Comparison of ENCODE assay signal across 22 cellular contexts in the genomic region with DNA sequence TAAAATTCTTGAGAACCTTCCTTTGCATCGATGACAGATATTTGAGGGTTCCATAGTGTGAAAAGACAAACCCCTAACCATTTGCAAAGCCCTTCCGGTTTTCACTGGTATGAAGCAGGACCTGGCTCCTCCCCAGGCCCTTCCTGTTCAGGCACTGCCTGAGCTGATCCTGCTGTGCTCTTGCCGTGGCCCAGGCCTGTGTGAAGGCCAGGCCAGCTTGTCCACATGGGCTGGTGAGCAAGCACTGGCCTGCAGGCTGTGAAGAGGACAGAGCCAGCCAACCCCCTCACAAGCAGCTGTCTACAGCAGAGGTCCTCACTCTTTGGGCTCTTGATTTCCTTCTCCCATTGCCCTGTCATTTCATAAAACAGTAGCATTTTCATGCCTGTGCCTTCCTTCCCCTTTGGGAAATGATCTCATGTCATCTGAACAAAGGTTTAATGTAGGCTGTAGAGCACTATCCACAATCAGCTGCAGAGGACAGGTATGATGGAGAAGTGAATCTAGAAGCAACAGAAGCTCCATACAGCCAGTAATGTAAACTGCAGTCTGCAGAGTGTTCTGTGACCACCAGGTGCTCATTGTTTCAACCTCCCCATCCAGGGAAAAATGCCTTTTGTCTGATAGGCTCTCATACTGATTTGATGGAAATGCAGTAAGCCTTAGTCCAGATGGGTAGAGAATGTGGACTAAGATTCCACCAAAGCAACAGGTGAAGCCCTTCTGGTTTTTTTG. TPM values are rescaled to one million over a fixed set of nuclear protein-coding genes. Genes with fewer than 3 reads are reported as not detected.
DNase-seq lines count a peak whose midpoint lies in the region; ATAC-seq and TF ChIP-seq lines count a peak whose summit lies in the region.
"Had no signal": no experiment of that assay in that cellular context is flagged by ENCODE, and none has a peak within 500 bp of the region (broad histone marks: within the 10 kb centered on the region; RNA-seq: fewer than 3 reads in every experiment).

No MANE protein-coding gene starts in this region.

- peaks cover 35% of the 10 kb centered on the region for H3K4me1 ChIP-seq in left ventricle myocardium inferior
- H3K4me1 ChIP-seq: adrenal gland, SJCRH30 had no signal

- H3K36me3 Mint-ChIP-seq in activated CD8-positive, alpha-beta T cell treated with anti-CD3 and anti-CD28 coated beads for 36 hours (ENCODE audit: low read depth), result peaks cover 21% of the 10 kb centered on the region
- H3K36me3 Mint-ChIP-seq in activated CD8-positive, alpha-beta T cell treated with anti-CD3 and anti-CD28 coated beads, Interleukin-2, amount 10 ng/mL, durations not matched to agents 7 days and 5 days (ENCODE audit: low read depth), result peaks cover 40% of the 10 kb centered on the region
- H3K36me3 Mint-ChIP-seq in activated naive CD8-positive, alpha-beta T cell treated with anti-CD3 and anti-CD28 coated beads, Interleukin-2, amount 10 ng/mL, durations not matched to agents 7 days and 5 days, result peaks cover 13% of the 10 kb centered on the region
- no peaks in the 10 kb centered on the region for H3K36me3 Mint-ChIP-seq in stimulated activated effector memory CD8-positive, alpha-beta T cell treated with anti-CD3 and anti-CD28 coated beads, Interleukin-12 subunit alpha, Interleukin-12 subunit beta, amount 100 ng/mL, for 72 hours

- no peak overlapping the region for H3K4me3 Mint-ChIP-seq in activated CD8-positive, alpha-beta T cell treated with anti-CD3 and anti-CD28 coated beads for 36 hours
- no peak overlapping the region for H3K4me3 Mint-ChIP-seq in activated CD8-positive, alpha-beta T cell treated with anti-CD3 and anti-CD28 coated beads, Interleukin-2, amount 10 ng/mL, durations not matched to agents 7 days and 5 days
- H3K4me3 Mint-ChIP-seq in activated naive CD8-positive, alpha-beta T cell treated with anti-CD3 and anti-CD28 coated beads, Interleukin-2, amount 10 ng/mL, durations not matched to agents 7 days and 5 days, result no peak overlapping the region
- H3K4me3 Mint-ChIP-seq in stimulated activated effector memory CD8-positive, alpha-beta T cell treated with anti-CD3 and anti-CD28 coated beads, Interleukin-12 subunit alpha, Interleukin-12 subunit beta, amount 100 ng/mL, for 72 hours, result no peak overlapping the region
- H3K4me3 Mint-ChIP-seq: activated B cell treated with CpG ODN at 0.5 μM for 24 hours; activated CD4-positive, alpha-beta memory T cell treated with anti-CD3 and anti-CD28 coated beads, Interleukin-2, amount 10 ng/mL, durations not matched to agents 7 days and 5 days; IgD-negative memory B cell had no signal

- no peak overlapping the region for H3K4me3 ChIP-seq in left ventricle myocardium inferior
- H3K4me3 ChIP-seq: adrenal gland, GM23248, SJCRH30 had no signal

- peak overlapping the region; percentile 49 for H3K27ac Mint-ChIP-seq in activated CD8-positive, alpha-beta T cell treated with anti-CD3 and anti-CD28 coated beads for 36 hours
- H3K27ac Mint-ChIP-seq in activated CD8-positive, alpha-beta T cell treated with anti-CD3 and anti-CD28 coated beads, Interleukin-2, amount 10 ng/mL, durations not matched to agents 7 days and 5 days, result no peak overlapping the region
- peak overlapping the region; percentile 48 for H3K27ac Mint-ChIP-seq in activated naive CD8-positive, alpha-beta T cell treated with anti-CD3 and anti-CD28 coated beads, Interleukin-2, amount 10 ng/mL, durations not matched to agents 7 days and 5 days
- H3K27ac Mint-ChIP-seq in stimulated activated effector memory CD8-positive, alpha-beta T cell treated with anti-CD3 and anti-CD28 coated beads, Interleukin-12 subunit alpha, Interleukin-12 subunit beta, amount 100 ng/mL, for 72 hours, result peak overlapping the region; percentile 85
- H3K27ac Mint-ChIP-seq: activated B cell treated with CpG ODN at 0.5 μM for 24 hours; activated CD4-positive, alpha-beta memory T cell treated with anti-CD3 and anti-CD28 coated beads, Interleukin-2, amount 10 ng/mL, durations not matched to agents 7 days and 5 days had no signal

- H3K27ac ChIP-seq in left ventricle myocardium inferior (replicated peaks), result peak overlapping the region; percentile 40
- H3K27ac ChIP-seq: adrenal gland, C4-2B, GM23248, SJCRH30 had no signal

- no peak for TF ChIP-seq CTCF in activated CD8-positive, alpha-beta T cell treated with anti-CD3 and anti-CD28 coated beads for 36 hours (IDR thresholded peaks at IDR 0.05)
- TF ChIP-seq CTCF in left ventricle myocardium inferior (IDR thresholded peaks at IDR 0.05; ENCODE audit: borderline replicate concordance), result no peak

- H3K36me3 ChIP-seq in left ventricle myocardium inferior, result peaks cover 57% of the 10 kb centered on the region

- H3K27me3 Mint-ChIP-seq in activated CD8-positive, alpha-beta T cell treated with anti-CD3 and anti-CD28 coated beads for 36 hours, result no peaks in the 10 kb centered on the region
- H3K27me3 Mint-ChIP-seq in activated CD8-positive, alpha-beta T cell treated with anti-CD3 and anti-CD28 coated beads, Interleukin-2, amount 10 ng/mL, durations not matched to agents 7 days and 5 days (ENCODE audit: low read depth), result no peaks in the 10 kb centered on the region
- no peaks in the 10 kb centered on the region for H3K27me3 Mint-ChIP-seq in activated naive CD8-positive, alpha-beta T cell treated with anti-CD3 and anti-CD28 coated beads, Interleukin-2, amount 10 ng/mL, durations not matched to agents 7 days and 5 days
- H3K27me3 Mint-ChIP-seq: activated B cell treated with CpG ODN at 0.5 μM for 24 hours; activated CD4-positive, alpha-beta memory T cell treated with anti-CD3 and anti-CD28 coated beads, Interleukin-2, amount 10 ng/mL, durations not matched to agents 7 days and 5 days; IgD-negative memory B cell had no signal

- POLR2A ChIA-PET in activated CD8-positive, alpha-beta T cell treated with anti-CD3 and anti-CD28 coated beads for 36 hours (lab: Charles Lee), result interaction anchor here (1.4 kb wide), 1 partner anchor 181 kb away, joined by 4 read pairs; the partner anchor contains the start of gene ZNF638
- POLR2A ChIA-PET in activated CD8-positive, alpha-beta T cell treated with anti-CD3 and anti-CD28 coated beads, Interleukin-2, amount 10 ng/mL, durations not matched to agents 7 days and 5 days (lab: Charles Lee), result no interaction called here
- POLR2A ChIA-PET in activated naive CD8-positive, alpha-beta T cell treated with anti-CD3 and anti-CD28 coated beads, Interleukin-2, amount 10 ng/mL, durations not matched to agents 7 days and 5 days (lab: Charles Lee), result no interaction called here

- intact Hi-C loops in activated CD8-positive, alpha-beta T cell treated with anti-CD3 and anti-CD28 coated beads for 36 hours (cut with micrococcal nuclease), result loop anchor here (10.0 kb wide), 1 partner anchor 125 kb away; no protein-coding TSS in a partner anchor
- intact Hi-C loops in left ventricle myocardium inferior (cut with micrococcal nuclease), result no loop called here

- no peaks in the 10 kb centered on the region for H3K9me3 Mint-ChIP-seq in activated CD8-positive, alpha-beta T cell treated with anti-CD3 and anti-CD28 coated beads for 36 hours
- no peaks in the 10 kb centered on the region for H3K9me3 Mint-ChIP-seq in activated CD8-positive, alpha-beta T cell treated with anti-CD3 and anti-CD28 coated beads, Interleukin-2, amount 10 ng/mL, durations not matched to agents 7 days and 5 days (ENCODE audit: insufficient read depth)
- H3K9me3 Mint-ChIP-seq in activated naive CD8-positive, alpha-beta T cell treated with anti-CD3 and anti-CD28 coated beads, Interleukin-2, amount 10 ng/mL, durations not matched to agents 7 days and 5 days, result no peaks in the 10 kb centered on the region
- H3K9me3 Mint-ChIP-seq in stimulated activated effector memory CD8-positive, alpha-beta T cell treated with anti-CD3 and anti-CD28 coated beads, Interleukin-12 subunit alpha, Interleukin-12 subunit beta, amount 100 ng/mL, for 72 hours, result no peaks in the 10 kb centered on the region
- H3K9me3 Mint-ChIP-seq: activated B cell treated with CpG ODN at 0.5 μM for 24 hours; activated CD4-positive, alpha-beta memory T cell treated with anti-CD3 and anti-CD28 coated beads, Interleukin-2, amount 10 ng/mL, durations not matched to agents 7 days and 5 days; IgD-negative memory B cell had no signal

- no peak for DNase-seq in activated CD8-positive, alpha-beta T cell treated with anti-CD3 and anti-CD28 coated beads for 36 hours
- DNase-seq in activated CD8-positive, alpha-beta T cell treated with anti-CD3 and anti-CD28 coated beads, Interleukin-2, amount 10 ng/mL, durations not matched to agents 7 days and 5 days, result no peak
- DNase-seq in activated naive CD8-positive, alpha-beta T cell treated with anti-CD3 and anti-CD28 coated beads, Interleukin-2, amount 10 ng/mL, durations not matched to agents 7 days and 5 days, result no peak
- DNase-seq in left ventricle myocardium inferior (no peak), NCI-H2081 (lab: John Stamatoyannopoulos, UW) (no peak), HuH-7.5 (ENCODE audit: low spot score) (no peak)
- DNase-seq in stimulated activated effector memory CD8-positive, alpha-beta T cell treated with anti-CD3 and anti-CD28 coated beads, Interleukin-12 subunit alpha, Interleukin-12 subunit beta, amount 100 ng/mL, for 72 hours (ENCODE audit: low spot score in 2 of 2), result no peak
- DNase-seq: activated B cell treated with CpG ODN at 0.5 μM for 24 hours; activated CD4-positive, alpha-beta memory T cell treated with anti-CD3 and anti-CD28 coated beads, Interleukin-2, amount 10 ng/mL, durations not matched to agents 7 days and 5 days; central memory CD4-positive, alpha-beta T cell; DMS153; GM23248; hypothalamus; midbrain; NCI-H1930; NCI-H524; SJCRH30; stimulated activated naive CD8-positive, alpha-beta T cell treated with anti-CD3 and anti-CD28 coated beads, Interleukin-15, Interleukin-2, amounts not matched to agents 100 U/mL and 50 U/mL, for 24 hours had no signal

- no peaks in the 10 kb centered on the region for H3K9me3 ChIP-seq in left ventricle myocardium inferior (replicated peaks)
- H3K9me3 ChIP-seq: adrenal gland, SJCRH30 had no signal

- CTCF ChIA-PET in activated CD8-positive, alpha-beta T cell treated with anti-CD3 and anti-CD28 coated beads for 36 hours (lab: Charles Lee), result interaction anchor here (0.6 to 1.9 kb wide), 5 partner anchors 30 to 127 kb away, joined by 3 to 5 read pairs (median 4); no protein-coding TSS in a partner anchor
- CTCF ChIA-PET in activated CD8-positive, alpha-beta T cell treated with anti-CD3 and anti-CD28 coated beads, Interleukin-2, amount 10 ng/mL, durations not matched to agents 7 days and 5 days (lab: Charles Lee), result interaction anchor here (1.1 to 1.5 kb wide), 5 partner anchors 19 to 181 kb away, joined by 3 to 4 read pairs (median 3); partner anchors contain the start of genes MPHOSPH10, PAIP2B and ZNF638

- no peaks in the 10 kb centered on the region for H3K4me1 Mint-ChIP-seq in activated CD8-positive, alpha-beta T cell treated with anti-CD3 and anti-CD28 coated beads for 36 hours (ENCODE audit: low read depth)
- H3K4me1 Mint-ChIP-seq in activated CD8-positive, alpha-beta T cell treated with anti-CD3 and anti-CD28 coated beads, Interleukin-2, amount 10 ng/mL, durations not matched to agents 7 days and 5 days (ENCODE audit: low read depth), result no peaks in the 10 kb centered on the region
- H3K4me1 Mint-ChIP-seq in activated naive CD8-positive, alpha-beta T cell treated with anti-CD3 and anti-CD28 coated beads, Interleukin-2, amount 10 ng/mL, durations not matched to agents 7 days and 5 days, result peaks cover 1% of the 10 kb centered on the region
- no peaks in the 10 kb centered on the region for H3K4me1 Mint-ChIP-seq in stimulated activated effector memory CD8-positive, alpha-beta T cell treated with anti-CD3 and anti-CD28 coated beads, Interleukin-12 subunit alpha, Interleukin-12 subunit beta, amount 100 ng/mL, for 72 hours
- H3K4me1 Mint-ChIP-seq: activated B cell treated with CpG ODN at 0.5 μM for 24 hours; activated CD4-positive, alpha-beta memory T cell treated with anti-CD3 and anti-CD28 coated beads, Interleukin-2, amount 10 ng/mL, durations not matched to agents 7 days and 5 days had no signal

- no peaks in the 10 kb centered on the region for H3K27me3 ChIP-seq in left ventricle myocardium inferior (ENCODE audit: low read depth)
- H3K27me3 ChIP-seq: adrenal gland, SJCRH30 had no signal

- no peak for ATAC-seq in activated CD8-positive, alpha-beta T cell treated with anti-CD3 and anti-CD28 coated beads for 36 hours
- no peak for ATAC-seq in activated CD8-positive, alpha-beta T cell treated with anti-CD3 and anti-CD28 coated beads, Interleukin-2, amount 10 ng/mL, durations not matched to agents 7 days and 5 days
- ATAC-seq in activated naive CD8-positive, alpha-beta T cell treated with anti-CD3 and anti-CD28 coated beads, Interleukin-2, amount 10 ng/mL, durations not matched to agents 7 days and 5 days (ENCODE audit: low read depth), result no peak
- no peak for ATAC-seq in stimulated activated effector memory CD8-positive, alpha-beta T cell treated with anti-CD3 and anti-CD28 coated beads, Interleukin-12 subunit alpha, Interleukin-12 subunit beta, amount 100 ng/mL, for 72 hours
- no peak for ATAC-seq in HG03469 (IDR thresholded peaks at IDR 0.05; ENCODE audit: unreplicated experiment)
- ATAC-seq: stimulated activated naive CD8-positive, alpha-beta T cell treated with anti-CD3 and anti-CD28 coated beads, Interleukin-15, Interleukin-2, amounts not matched to agents 100 U/mL and 50 U/mL, for 24 hours had no signal

RNA-seq across cellular contexts. Expression of gene MPHOSPH10, which starts 19.8 kb away (rescaled TPM):
- total RNA-seq in activated CD8-positive, alpha-beta T cell treated with anti-CD3 and anti-CD28 coated beads for 36 hours, result 10 to 100 TPM; 41.7 to 47.0 TPM
- total RNA-seq in activated CD8-positive, alpha-beta T cell treated with anti-CD3 and anti-CD28 coated beads, Interleukin-2, amount 10 ng/mL, durations not matched to agents 7 days and 5 days, result 10 to 100 TPM; 39.9 to 40.1 TPM
- total RNA-seq in activated naive CD8-positive, alpha-beta T cell treated with anti-CD3 and anti-CD28 coated beads, Interleukin-2, amount 10 ng/mL, durations not matched to agents 7 days and 5 days, result 10 to 100 TPM; 36.0 to 37.2 TPM
- 20.7 TPM for total RNA-seq in left ventricle myocardium inferior

RNA-seq across cellular contexts. Expression of gene MCEE, which starts 20.2 kb away (rescaled TPM):
- total RNA-seq in activated CD8-positive, alpha-beta T cell treated with anti-CD3 and anti-CD28 coated beads for 36 hours, result 10 to 100 TPM; 13.8 to 14.0 TPM
- 10 to 100 TPM; 12.4 to 14.7 TPM for total RNA-seq in activated CD8-positive, alpha-beta T cell treated with anti-CD3 and anti-CD28 coated beads, Interleukin-2, amount 10 ng/mL, durations not matched to agents 7 days and 5 days
- 10 to 100 TPM; 16.6 to 17.6 TPM for total RNA-seq in activated naive CD8-positive, alpha-beta T cell treated with anti-CD3 and anti-CD28 coated beads, Interleukin-2, amount 10 ng/mL, durations not matched to agents 7 days and 5 days
- total RNA-seq in left ventricle myocardium inferior, result 39.7 TPM
